Comparison of ENCODE assay signal across 23 cellular contexts in the genomic region with DNA sequence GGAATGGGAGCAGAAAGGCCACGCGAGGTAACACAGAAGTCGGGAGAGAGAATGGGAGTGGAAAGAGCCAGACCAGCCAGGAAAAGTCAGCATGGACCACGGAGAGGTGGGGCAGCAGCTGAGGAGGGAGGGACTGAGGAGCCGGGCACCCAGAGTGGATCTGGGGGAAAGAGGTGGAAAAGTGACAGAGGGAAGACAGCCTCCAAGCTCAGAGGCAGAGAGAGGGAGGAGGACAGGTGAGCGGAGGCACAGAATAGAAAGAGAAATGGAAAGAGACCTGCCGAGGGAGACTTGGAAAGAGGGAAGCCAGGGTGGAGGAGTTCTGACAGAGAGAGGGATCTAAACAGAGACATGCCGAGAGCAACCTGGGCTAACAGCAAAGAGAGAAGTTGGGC. TPM values are rescaled to one million over a fixed set of nuclear protein-coding genes. Genes with fewer than 3 reads are reported as not detected.
DNase-seq lines count a peak whose midpoint lies in the region; ATAC-seq and TF ChIP-seq lines count a peak whose summit lies in the region.
"Had no signal": no experiment of that assay in that cellular context is flagged by ENCODE, and none has a peak within 500 bp of the region (broad histone marks: within the 10 kb centered on the region; RNA-seq: fewer than 3 reads in every experiment).

No MANE protein-coding gene starts in this region.

- CTCF ChIA-PET in HEK293 (lab: Yijun Ruan, JAX): interaction anchor here (0.6 to 1.1 kb wide), 2 partner anchors 33 to 258 kb away, joined by 3 to 4 read pairs; no protein-coding TSS in a partner anchor

- H3K4me1 Mint-ChIP-seq in natural killer cell treated with Interleukin-12 subunit alpha and Interleukin-12 subunit beta and Interleukin-15 and Interleukin-18, amount 100 ng/mL, for 72 hours (ENCODE audit: low read depth in 2 of 2): no peaks in the 10 kb centered on the region
- no peaks in the 10 kb centered on the region for H3K4me1 Mint-ChIP-seq in progenitor cell of endocrine pancreas (ENCODE audit: low read depth)
- peaks cover 0 to 3% (median under 1%) of the 10 kb centered on the region in 4 donors for H3K4me1 Mint-ChIP-seq in naive thymus-derived CD8-positive, alpha-beta T cell
- H3K4me1 Mint-ChIP-seq: activated naive CD4-positive, alpha-beta T cell treated with anti-CD3 and anti-CD28 coated beads, Interleukin-2, amount 50 U/mL, for 24 hours; immature natural killer cell; memory B cell had no signal

- H3K27ac ChIP-seq in HEK293 (ENCODE audit: extremely low read depth, low read depth, low read length) (no peak overlapping the region), colonic mucosa (no peak overlapping the region)
- H3K27ac ChIP-seq: epithelial cell of prostate, KMS-11 had no signal

- H3K27ac Mint-ChIP-seq in natural killer cell treated with Interleukin-12 subunit alpha and Interleukin-12 subunit beta and Interleukin-15 and Interleukin-18, amount 100 ng/mL, for 72 hours: no peak overlapping the region
- no peak overlapping the region for H3K27ac Mint-ChIP-seq in progenitor cell of endocrine pancreas
- H3K27ac Mint-ChIP-seq in naive thymus-derived CD8-positive, alpha-beta T cell: no peak overlapping the region
- H3K27ac Mint-ChIP-seq: activated CD4-positive, alpha-beta memory T cell treated with anti-CD3 and anti-CD28 coated beads for 36 hours; activated naive CD4-positive, alpha-beta T cell treated with anti-CD3 and anti-CD28 coated beads, Interleukin-2, amount 50 U/mL, for 24 hours; dendritic cell treated with granulocyte-macrophage colony-stimulating factor and Interleukin-4, amounts not matched to agents 40 ng/mL and 50 ng/mL, for 4 days; immature natural killer cell; memory B cell; T-helper 1 cell treated with Interleukin-12 subunit alpha and Interleukin-12 subunit beta and Interleukin-4 antibody, amounts not matched to agents 30 μg/mL and 1 μg/mL, for 36 hours; WTC11 had no signal

- DNase-seq in colonic mucosa (no peak), islet precursor cell (peak; percentile 48), sciatic nerve (ENCODE audit: low spot score) (no peak), progenitor cell of endocrine pancreas (ENCODE audit: low spot score, unreplicated experiment) (no peak)
- no peak for DNase-seq in natural killer cell treated with Interleukin-12 subunit alpha and Interleukin-12 subunit beta and Interleukin-15 and Interleukin-18, amount 100 ng/mL, for 72 hours (ENCODE audit: low spot score)
- no peak for DNase-seq in activated naive CD4-positive, alpha-beta T cell treated with Interleukin-2 at 50 U/mL for 16 hours
- DNase-seq in naive thymus-derived CD8-positive, alpha-beta T cell: no peak
- DNase-seq: activated CD4-positive, alpha-beta memory T cell treated with anti-CD3 and anti-CD28 coated beads for 36 hours; activated T-cell treated with anti-CD3 and anti-CD28 coated beads, Interleukin-2, amount 50 U/mL, for 1 hour; AML-193; Caco-2; EL; immature natural killer cell; SHP77 treated with DMSO at 0.1 percent for 48 hours; stimulated activated CD4-positive, alpha-beta T cell treated with anti-CD3 and anti-CD28 coated beads, Interleukin-4, amount 100 ng/mL, for 24 hours had no signal

- no peak for TF ChIP-seq CTCF in HEK293 (tag by site-specific recombination; IDR thresholded peaks at IDR 0.05)
- no peak for TF ChIP-seq CTCF in colonic mucosa (IDR thresholded peaks at IDR 0.05)
- TF ChIP-seq CTCF in progenitor cell of endocrine pancreas (IDR thresholded peaks at IDR 0.05; ENCODE audit: unreplicated experiment): no peak

- intact Hi-C loops in colonic mucosa (cut with DNase I) (no loop called here), sciatic nerve (cut with DNase I) (no loop called here)

- no peaks in the 10 kb centered on the region for H3K9me3 Mint-ChIP-seq in natural killer cell treated with Interleukin-12 subunit alpha and Interleukin-12 subunit beta and Interleukin-15 and Interleukin-18, amount 100 ng/mL, for 72 hours
- no peaks in the 10 kb centered on the region for H3K9me3 Mint-ChIP-seq in progenitor cell of endocrine pancreas (ENCODE audit: low read depth)
- no peaks in the 10 kb centered on the region for H3K9me3 Mint-ChIP-seq in naive thymus-derived CD8-positive, alpha-beta T cell
- H3K9me3 Mint-ChIP-seq: activated CD4-positive, alpha-beta memory T cell treated with anti-CD3 and anti-CD28 coated beads for 36 hours; activated naive CD4-positive, alpha-beta T cell treated with anti-CD3 and anti-CD28 coated beads, Interleukin-2, amount 50 U/mL, for 24 hours; dendritic cell treated with granulocyte-macrophage colony-stimulating factor and Interleukin-4, amounts not matched to agents 40 ng/mL and 50 ng/mL, for 4 days; immature natural killer cell; memory B cell; T-helper 1 cell treated with Interleukin-12 subunit alpha and Interleukin-12 subunit beta and Interleukin-4 antibody, amounts not matched to agents 30 μg/mL and 1 μg/mL, for 36 hours; WTC11 had no signal

- H3K4me1 ChIP-seq in HEK293 (ENCODE audit: control insufficient read depth, insufficient read depth, low read length) (no peaks in the 10 kb centered on the region), colonic mucosa (no peaks in the 10 kb centered on the region)
- H3K4me1 ChIP-seq: Caco-2 had no signal

- H3K36me3 ChIP-seq in HEK293 (ENCODE audit: control insufficient read depth in 2 of 2, insufficient read depth in 1 of 2, low read length in 2 of 2) (no peaks in the 10 kb centered on the region; a peak in 1 of 3 replicates), colonic mucosa (no peaks in the 10 kb centered on the region)

- no peak overlapping the region for H3K9ac ChIP-seq in colonic mucosa (ENCODE audit: low read depth in 2 of 2, low read length in 2 of 2)
- H3K9ac ChIP-seq: KMS-11 had no signal

- H3K27me3 ChIP-seq in colonic mucosa: peaks cover 5% of the 10 kb centered on the region

- ATAC-seq in sciatic nerve: peak; percentile 22
- ATAC-seq in natural killer cell treated with Interleukin-12 subunit alpha and Interleukin-12 subunit beta and Interleukin-15 and Interleukin-18, amount 100 ng/mL, for 72 hours: no peak
- no peak for ATAC-seq in naive thymus-derived CD8-positive, alpha-beta T cell

- no peak overlapping the region for H3K4me3 ChIP-seq in HEK293 (ENCODE audit: low read depth, low read length)
- peak overlapping the region; percentile 3 for H3K4me3 ChIP-seq in colonic mucosa

- POLR2A ChIA-PET in HEK293 (lab: Yijun Ruan, JAX): no interaction called here
- POLR2A ChIA-PET in naive thymus-derived CD8-positive, alpha-beta T cell (lab: Charles Lee): no interaction called here

- H3K27me3 Mint-ChIP-seq in natural killer cell treated with Interleukin-12 subunit alpha and Interleukin-12 subunit beta and Interleukin-15 and Interleukin-18, amount 100 ng/mL, for 72 hours: peaks cover 0 to 7% of the 10 kb centered on the region in 2 donors
- peaks cover 12% of the 10 kb centered on the region for H3K27me3 Mint-ChIP-seq in progenitor cell of endocrine pancreas
- H3K27me3 Mint-ChIP-seq in naive thymus-derived CD8-positive, alpha-beta T cell: peaks cover 0 to 23% (median 10%) of the 10 kb centered on the region in 5 donors

- no peaks in the 10 kb centered on the region for H3K36me3 Mint-ChIP-seq in natural killer cell treated with Interleukin-12 subunit alpha and Interleukin-12 subunit beta and Interleukin-15 and Interleukin-18, amount 100 ng/mL, for 72 hours
- no peaks in the 10 kb centered on the region for H3K36me3 Mint-ChIP-seq in progenitor cell of endocrine pancreas (ENCODE audit: insufficient read depth)
- H3K36me3 Mint-ChIP-seq in naive thymus-derived CD8-positive, alpha-beta T cell: no peaks in the 10 kb centered on the region
- H3K36me3 Mint-ChIP-seq: activated CD4-positive, alpha-beta memory T cell treated with anti-CD3 and anti-CD28 coated beads for 36 hours; activated naive CD4-positive, alpha-beta T cell treated with anti-CD3 and anti-CD28 coated beads, Interleukin-2, amount 50 U/mL, for 24 hours; memory B cell had no signal

- no peak overlapping the region for H3K4me3 Mint-ChIP-seq in natural killer cell treated with Interleukin-12 subunit alpha and Interleukin-12 subunit beta and Interleukin-15 and Interleukin-18, amount 100 ng/mL, for 72 hours
- H3K4me3 Mint-ChIP-seq in progenitor cell of endocrine pancreas (ENCODE audit: low read depth): no peak overlapping the region
- H3K4me3 Mint-ChIP-seq in naive thymus-derived CD8-positive, alpha-beta T cell: no peak overlapping the region
- H3K4me3 Mint-ChIP-seq: activated CD4-positive, alpha-beta memory T cell treated with anti-CD3 and anti-CD28 coated beads for 36 hours; activated naive CD4-positive, alpha-beta T cell treated with anti-CD3 and anti-CD28 coated beads, Interleukin-2, amount 50 U/mL, for 24 hours; dendritic cell treated with granulocyte-macrophage colony-stimulating factor and Interleukin-4, amounts not matched to agents 40 ng/mL and 50 ng/mL, for 4 days; immature natural killer cell; memory B cell; T-helper 1 cell treated with Interleukin-12 subunit alpha and Interleukin-12 subunit beta and Interleukin-4 antibody, amounts not matched to agents 30 μg/mL and 1 μg/mL, for 36 hours; WTC11 had no signal

- H3K9me3 ChIP-seq in HEK293 (ENCODE audit: control insufficient read depth, insufficient read depth, low read depth, low read length) (no peaks in the 10 kb centered on the region), colonic mucosa (no peaks in the 10 kb centered on the region)
- H3K9me3 ChIP-seq: Caco-2 had no signal

TF ChIP-seq in HEK293, 187 proteins besides CTCF, POLR2A, EP300 and RAD21:
- TF ChIP-seq ZNF366 (tag by site-specific recombination; conservative IDR thresholded peaks at IDR 0.05) (peak; percentile 35; the same call in 1 of the 2 replicates), ZNF174 (tag by site-specific recombination; IDR thresholded peaks at IDR 0.05) (no peak), PRDM1 (tag by site-specific recombination; IDR thresholded peaks at IDR 0.05) (peak; percentile 46; the same call in 1 of the 2 replicates), ZNF600 (tag by site-specific recombination; IDR thresholded peaks at IDR 0.05) (0 out of 2 replicates have a peak, but pooled peaks have one; percentile 26), ZBTB7A (tag by site-specific recombination; IDR thresholded peaks at IDR 0.05; ENCODE audit: low read depth) (no peak)

RNA-seq across cellular contexts. Expression of a gene that starts 1.6 kb away (rescaled TPM):
- total RNA-seq in colonic mucosa: 1 to 10 TPM in 1 of 2 donors, under 1 TPM in 1; 0.62 to 2.3 TPM
- 9.2 TPM for total RNA-seq in sciatic nerve
- 1 to 10 TPM in 1 of 2 donors, under 1 TPM in 1; 0.21 to 1.0 TPM for total RNA-seq in natural killer cell treated with Interleukin-12 subunit alpha and Interleukin-12 subunit beta and Interleukin-15 and Interleukin-18, amount 100 ng/mL, for 72 hours
- 10.7 and 11.6 TPM in 2 replicates for total RNA-seq in progenitor cell of endocrine pancreas
- under 1 TPM; 0.25 to 0.34 TPM for total RNA-seq in naive thymus-derived CD8-positive, alpha-beta T cell
- polyA plus RNA-seq in naive thymus-derived CD8-positive, alpha-beta T cell: not detected
- polyA plus RNA-seq: immature natural killer cell had no signal

RNA-seq across cellular contexts. Expression of a gene that starts 7.6 kb away (rescaled TPM):
- total RNA-seq in colonic mucosa (10 to 100 TPM; 14.7 to 15.9 TPM), sciatic nerve (13.2 TPM), progenitor cell of endocrine pancreas (19.3 and 22.5 TPM in 2 replicates)
- 10 to 100 TPM; 14.2 to 16.1 TPM for total RNA-seq in natural killer cell treated with Interleukin-12 subunit alpha and Interleukin-12 subunit beta and Interleukin-15 and Interleukin-18, amount 100 ng/mL, for 72 hours
- 10 to 100 TPM; 18.3 to 20.8 TPM for total RNA-seq in naive thymus-derived CD8-positive, alpha-beta T cell
- 10 to 100 TPM in 1 of 3 donors, 1 to 10 TPM in 2; 7.8 to 21.5 (median 8.0) TPM for polyA plus RNA-seq in naive thymus-derived CD8-positive, alpha-beta T cell
